In the genomic region with DNA sequence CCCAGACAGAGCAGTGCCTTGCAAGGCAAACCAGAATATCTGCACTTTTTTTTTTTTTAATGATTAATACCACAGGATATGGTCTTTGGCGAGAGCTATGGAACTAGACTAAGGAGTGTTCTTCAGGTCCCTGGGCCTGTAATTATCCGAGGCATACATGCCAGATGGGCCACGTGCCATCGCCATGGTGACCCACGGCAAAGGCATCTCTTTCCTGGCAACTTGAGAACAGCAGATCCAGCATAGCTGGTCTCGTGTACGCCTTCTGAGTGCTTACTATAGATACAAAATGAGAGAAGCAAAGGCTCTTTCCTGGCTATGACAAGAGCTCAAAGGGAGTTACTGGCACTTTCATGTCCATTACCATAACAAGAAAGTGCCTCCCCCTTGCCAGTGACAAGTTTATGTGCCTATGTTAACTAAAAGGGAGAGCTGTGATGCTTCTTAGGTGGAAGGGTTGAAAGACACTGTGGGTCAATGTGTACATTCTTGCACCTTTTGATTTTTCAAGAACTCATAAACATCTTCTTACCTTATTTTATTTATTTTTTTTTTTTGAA, we compare ENCODE assay signal across 11 cellular contexts. TPM values are rescaled to one million over a fixed set of nuclear protein-coding genes. Genes with fewer than 3 reads are reported as not detected.
A peak's percentile ranks its signal among the peaks of the same experiment; 100 is the strongest.
DNase-seq lines count a peak whose midpoint lies in the region; ATAC-seq, FAIRE-seq and TF ChIP-seq lines count a peak whose summit lies in the region.
"Had no signal": no experiment of that assay in that cellular context is flagged by ENCODE, and none has a peak within 500 bp of the region (broad histone marks: within the 10 kb centered on the region; RNA-seq: fewer than 3 reads in every experiment).

No MANE protein-coding gene starts in this region.

- H3K4me3 Mint-ChIP-seq in neural crest cell, result peak overlapping the region; percentile 14
- H3K4me3 Mint-ChIP-seq: activated naive CD8-positive, alpha-beta T cell; CD4-positive, CD25-positive, alpha-beta regulatory T cell; naive thymus-derived CD8-positive, alpha-beta T cell had no signal

- H3K27ac Mint-ChIP-seq in neural crest cell (ENCODE audit: unreplicated experiment), result no peak overlapping the region
- H3K27ac Mint-ChIP-seq: activated naive CD8-positive, alpha-beta T cell; CD4-positive, CD25-positive, alpha-beta regulatory T cell; naive thymus-derived CD8-positive, alpha-beta T cell had no signal

- peaks cover 3% of the 10 kb centered on the region for H3K9me3 Mint-ChIP-seq in neural crest cell

- no peak for FAIRE-seq in RCC 7860 (lab: Jason Lieb, UNC)

- peak; percentile 65 for DNase-seq in DMS 273 (lab: John Stamatoyannopoulos, UW; ENCODE audit: unreplicated experiment)
- DNase-seq in RCC 7860 (ENCODE audit: low spot score), result peak; percentile 36
- DNase-seq in fibroblast of pulmonary artery (ENCODE audit: low read depth), result peak; percentile 52
- peak; percentile 53 for DNase-seq in neural crest cell (ENCODE audit: low read depth, low spot score)
- DNase-seq in HuH-7 (ENCODE audit: low spot score), result no peak
- DNase-seq: CD4-positive, CD25-positive, alpha-beta regulatory T cell; naive thymus-derived CD8-positive, alpha-beta T cell had no signal

- peaks cover 2% of the 10 kb centered on the region for H3K36me3 Mint-ChIP-seq in neural crest cell (ENCODE audit: low read depth)
- H3K36me3 Mint-ChIP-seq: activated naive CD8-positive, alpha-beta T cell; CD4-positive, CD25-positive, alpha-beta regulatory T cell; naive thymus-derived CD8-positive, alpha-beta T cell had no signal

- no peak overlapping the region for H3K4me3 ChIP-seq in fibroblast of pulmonary artery (replicated peaks; ENCODE audit: low read depth, low read length)

- TF ChIP-seq CTCF in fibroblast of pulmonary artery (IDR thresholded peaks at IDR 0.05; ENCODE audit: low read length, missing control alignments) (no peak), neural crest cell (conservative IDR thresholded peaks at IDR 0.05) (no peak)

- no peaks in the 10 kb centered on the region for H3K27me3 Mint-ChIP-seq in neural crest cell (ENCODE audit: low read depth)

- no peak for ATAC-seq in GM18511 (IDR thresholded peaks at IDR 0.05; ENCODE audit: unreplicated experiment)
- ATAC-seq in HG02973 (IDR thresholded peaks at IDR 0.05; ENCODE audit: unreplicated experiment), result no peak
- no peak for ATAC-seq in HG03521 (IDR thresholded peaks at IDR 0.05; ENCODE audit: unreplicated experiment)
- ATAC-seq: naive thymus-derived CD8-positive, alpha-beta T cell had no signal

- H3K4me1 Mint-ChIP-seq in neural crest cell, result peaks cover 20% of the 10 kb centered on the region
- H3K4me1 Mint-ChIP-seq: CD4-positive, CD25-positive, alpha-beta regulatory T cell; naive thymus-derived CD8-positive, alpha-beta T cell had no signal

RNA-seq across cellular contexts. Expression of a gene that starts 26.0 kb away (rescaled TPM):
- total RNA-seq in neural crest cell, result 136 and 141 TPM in 2 replicates
- total RNA-seq: CD4-positive, CD25-positive, alpha-beta regulatory T cell; naive thymus-derived CD8-positive, alpha-beta T cell had no signal
